In genomic region chr20:44692932-44693476, GRCh38 we compare ENCODE assay signal across 2 cellular contexts.
TF ChIP-seq lines count a peak whose summit lies in the region.

No MANE protein-coding gene starts in this region.

TF ChIP-seq in A549, 52 proteins besides CTCF, POLR2A, EP300 and RAD21 (continues in another document):
- TF ChIP-seq ZC3H11A (IDR thresholded peaks at IDR 0.05) = no peak
- peak; percentile 98 for TF ChIP-seq MAX (IDR thresholded peaks at IDR 0.05)
- peak; percentile 75; the same call in 1 of the 2 replicates for TF ChIP-seq ESRRA (IDR thresholded peaks at IDR 0.05; ENCODE audit: borderline replicate concordance, low read length)
- TF ChIP-seq NFE2L2 (conservative IDR thresholded peaks at IDR 0.05; ENCODE audit: low read length) = no peak
- peak; percentile 94 for TF ChIP-seq FOSL2 (IDR thresholded peaks at IDR 0.05)
- peak; percentile 99 for TF ChIP-seq FOSL2 (CRISPR knock-in tag; IDR thresholded peaks at IDR 0.05)
- TF ChIP-seq HOXA7 (CRISPR knock-in tag; IDR thresholded peaks at IDR 0.05) = no peak
- TF ChIP-seq PBX3 (IDR thresholded peaks at IDR 0.05) = peak; percentile 77
- TF ChIP-seq MYC (IDR thresholded peaks at IDR 0.05; ENCODE audit: borderline replicate concordance, low read length) = peak; percentile 66; the same call in 1 of the 2 replicates
- TF ChIP-seq HOXB5 (CRISPR knock-in tag; IDR thresholded peaks at IDR 0.05) = peak; percentile 27; the same call in 1 of the 2 replicates
- TF ChIP-seq HMGXB4 (CRISPR knock-in tag; IDR thresholded peaks at IDR 0.05; ENCODE audit: borderline replicate concordance) = no peak
- TF ChIP-seq CBX2 (IDR thresholded peaks at IDR 0.05; ENCODE audit: borderline replicate concordance, low read depth) = no peak
- TF ChIP-seq HDAC2 (IDR thresholded peaks at IDR 0.05) = no peak
- peak; percentile 96 to 97 for TF ChIP-seq JUN (IDR thresholded peaks at IDR 0.05)
- TF ChIP-seq ZNF302 (CRISPR knock-in tag; IDR thresholded peaks at IDR 0.05) = no peak
- peak; percentile 99 for TF ChIP-seq FOXS1 (CRISPR knock-in tag; IDR thresholded peaks at IDR 0.05)
- peak; percentile 39; the same call in 1 of the 3 replicates for TF ChIP-seq BCL3 (IDR thresholded peaks at IDR 0.05)
- TF ChIP-seq EHF (CRISPR knock-in tag; IDR thresholded peaks at IDR 0.05) = no peak
- TF ChIP-seq CBX8 (IDR thresholded peaks at IDR 0.05) = no peak
- no peak for TF ChIP-seq CHD2 (IDR thresholded peaks at IDR 0.05; ENCODE audit: low read length, partially characterized antibody)
- TF ChIP-seq CEBPB (IDR thresholded peaks at IDR 0.05) = peak in 1 of 2 experiments; percentile 86; a peak in 2 of 4 replicates
- no peak for TF ChIP-seq ZSCAN20 (CRISPR knock-in tag; IDR thresholded peaks at IDR 0.05)
- peak; percentile 95 for TF ChIP-seq GATA3 (IDR thresholded peaks at IDR 0.05; ENCODE audit: borderline replicate concordance)
- no peak for TF ChIP-seq TP53 (CRISPR knock-in tag; IDR thresholded peaks at IDR 0.05)
- no peak for TF ChIP-seq RFX5 (IDR thresholded peaks at IDR 0.05)
- TF ChIP-seq JUNB (IDR thresholded peaks at IDR 0.05) = peak; percentile 95
- TF ChIP-seq PHF8 (IDR thresholded peaks at IDR 0.05; ENCODE audit: borderline replicate concordance, low read depth) = no peak
- TF ChIP-seq RNF2 (IDR thresholded peaks at IDR 0.05; ENCODE audit: borderline replicate concordance, low read depth) = no peak
- no peak for TF ChIP-seq CHD4 (IDR thresholded peaks at IDR 0.05; ENCODE audit: borderline replicate concordance)
- peak; percentile 96 for TF ChIP-seq ZFP36 (IDR thresholded peaks at IDR 0.05; ENCODE audit: borderline replicate concordance, partially characterized antibody)
- TF ChIP-seq EHMT2 (IDR thresholded peaks at IDR 0.05; ENCODE audit: low read depth) = no peak
- TF ChIP-seq ATOH8 (CRISPR knock-in tag; IDR thresholded peaks at IDR 0.05; ENCODE audit: low read depth) = no peak; the same call in 1 of the 2 replicates
- no peak for TF ChIP-seq MAZ (IDR thresholded peaks at IDR 0.05; ENCODE audit: borderline replicate concordance, low read depth, low read length)
- TF ChIP-seq HOXB13 (CRISPR knock-in tag; IDR thresholded peaks at IDR 0.05; ENCODE audit: low read depth) = no peak
- TF ChIP-seq USF2 (IDR thresholded peaks at IDR 0.05) = no peak
- peak; percentile 77; the same call in 1 of the 2 replicates for TF ChIP-seq KDM1A (IDR thresholded peaks at IDR 0.05; ENCODE audit: low read depth)

TF ChIP-seq in endothelial cell of umbilical vein, 7 proteins besides CTCF, POLR2A, EP300 and RAD21:
- TF ChIP-seq MYC (IDR thresholded peaks at IDR 0.05; ENCODE audit: low read depth, low read length) = no peak
- TF ChIP-seq JUN (IDR thresholded peaks at IDR 0.05; ENCODE audit: borderline replicate concordance, insufficient read depth, insufficient read length, low read depth) = peak; percentile 99
- peak; percentile 71 for TF ChIP-seq MAX (IDR thresholded peaks at IDR 0.05; ENCODE audit: insufficient read depth, insufficient read length)
- TF ChIP-seq POLR2AphosphoS5 (IDR thresholded peaks at IDR 0.05; ENCODE audit: insufficient read depth, low read depth, low read length) = peak; percentile 92
- no peak for TF ChIP-seq EZH2 (IDR thresholded peaks at IDR 0.05; ENCODE audit: borderline replicate concordance, low read depth, low read length, severe bottlenecking)
- peak; percentile 99 for TF ChIP-seq FOS (IDR thresholded peaks at IDR 0.05; ENCODE audit: borderline replicate concordance, insufficient read depth, low read length)
- TF ChIP-seq GATA2 (IDR thresholded peaks at IDR 0.05; ENCODE audit: insufficient read depth, insufficient read length, low read depth, low read length) = peak; percentile 53
